In genomic region chr5:102306121-102306520, GRCh38 we compare ENCODE assay signal across 31 cellular contexts. TPM values are rescaled to one million over a fixed set of nuclear protein-coding genes. Genes with fewer than 3 reads are reported as not detected.
"Had no signal": no experiment of that assay in that cellular context is flagged by ENCODE, and none has a peak within 500 bp of the region (broad histone marks: within the 10 kb centered on the region; RNA-seq: fewer than 3 reads in every experiment).

No MANE protein-coding gene starts in this region.

- H3K27ac Mint-ChIP-seq: activated CD4-positive, alpha-beta T cell treated with anti-CD3 and anti-CD28 coated beads, Interleukin-2, amount 10 ng/mL, durations not matched to agents 24 days and 14 days; activated CD8-positive, alpha-beta T cell treated with anti-CD3 and anti-CD28 coated beads for 36 hours; activated naive CD4-positive, alpha-beta T cell treated with anti-CD3 and anti-CD28 coated beads, Interleukin-2, amount 50 U/mL, for 24 hours; activated naive CD8-positive, alpha-beta T cell treated with anti-CD3 and anti-CD28 coated beads, Interleukin-2, amount 10 ng/mL, durations not matched to agents 7 days and 5 days; activated T-helper 2 cell treated with anti-CD3 and anti-CD28 coated beads, Interferon-gamma antibody, Interleukin-2, Interleukin-4, amounts not matched to agents 10 μg/mL and 5 μg/mL and 100 μg/mL, durations not matched to agents 14 hours and 24 hours and 36 hours; T-cell; T-helper 17 cell had no signal

- H3K4me3 Mint-ChIP-seq: activated CD4-positive, alpha-beta T cell treated with anti-CD3 and anti-CD28 coated beads, Interleukin-2, amount 10 ng/mL, durations not matched to agents 24 days and 14 days; activated CD8-positive, alpha-beta T cell treated with anti-CD3 and anti-CD28 coated beads for 36 hours; activated naive CD4-positive, alpha-beta T cell treated with anti-CD3 and anti-CD28 coated beads, Interleukin-2, amount 50 U/mL, for 24 hours; activated naive CD8-positive, alpha-beta T cell treated with anti-CD3 and anti-CD28 coated beads, Interleukin-2, amount 10 ng/mL, durations not matched to agents 7 days and 5 days; T-cell; T-helper 17 cell had no signal

- DNase-seq: activated CD4-positive, alpha-beta T cell treated with anti-CD3 and anti-CD28 coated beads, Interleukin-2, amount 10 ng/mL, durations not matched to agents 24 days and 14 days; activated CD4-positive, alpha-beta T cell treated with anti-CD3 and anti-CD28 coated beads, Interleukin-2, amount 50 U/mL, for 4 hours; activated CD8-positive, alpha-beta T cell treated with anti-CD3 and anti-CD28 coated beads for 36 hours; activated gamma-delta T cell; activated naive CD4-positive, alpha-beta T cell treated with Interleukin-2 at 50 U/mL for 16 hours; activated naive CD8-positive, alpha-beta T cell treated with anti-CD3 and anti-CD28 coated beads, Interleukin-2, amount 10 ng/mL, durations not matched to agents 7 days and 5 days; activated T-cell treated with anti-CD3 and anti-CD28 coated beads, Interleukin-2, amount 50 U/mL, for 1 hour; amygdala; caudate nucleus; cerebellar nuclear complex; NCI-H1048; NCI-H1105 treated with DMSO at 0.1 percent for 48 hours; NCI-H1436; NCI-H1694; NCI-H1930; NCI-H2081 treated with DMSO at 0.1 percent for 48 hours; NCI-H510A; NCI-H526; NCI-H748 treated with DMSO at 0.1 percent for 48 hours; NK-92 treated with Interleukin-12 subunit alpha and Interleukin-12 subunit beta, amount 100 ng/mL, for 24 hours; SHP77; SJCRH30; T-cell; T-helper 17 cell; WERI-Rb-1 had no signal

- H3K27me3 ChIP-seq: ascending aorta, SJCRH30 had no signal

- H3K4me1 ChIP-seq: ascending aorta, SJCRH30 had no signal

- H3K27me3 Mint-ChIP-seq: activated CD8-positive, alpha-beta T cell treated with anti-CD3 and anti-CD28 coated beads for 36 hours; activated naive CD4-positive, alpha-beta T cell treated with anti-CD3 and anti-CD28 coated beads, Interleukin-2, amount 50 U/mL, for 24 hours; T-cell had no signal

- H3K9me3 Mint-ChIP-seq: activated CD4-positive, alpha-beta T cell treated with anti-CD3 and anti-CD28 coated beads, Interleukin-2, amount 10 ng/mL, durations not matched to agents 24 days and 14 days; activated CD8-positive, alpha-beta T cell treated with anti-CD3 and anti-CD28 coated beads for 36 hours; activated naive CD4-positive, alpha-beta T cell treated with anti-CD3 and anti-CD28 coated beads, Interleukin-2, amount 50 U/mL, for 24 hours; activated naive CD8-positive, alpha-beta T cell treated with anti-CD3 and anti-CD28 coated beads, Interleukin-2, amount 10 ng/mL, durations not matched to agents 7 days and 5 days; activated T-helper 2 cell treated with anti-CD3 and anti-CD28 coated beads, Interferon-gamma antibody, Interleukin-2, Interleukin-4, amounts not matched to agents 10 μg/mL and 5 μg/mL and 100 μg/mL, durations not matched to agents 14 hours and 24 hours and 36 hours; T-cell had no signal

- H3K4me3 ChIP-seq: ascending aorta, K562, SJCRH30, SK-N-MC had no signal

- H3K36me3 ChIP-seq: ascending aorta, SJCRH30, WERI-Rb-1 had no signal

- H3K4me1 Mint-ChIP-seq: activated CD4-positive, alpha-beta T cell treated with anti-CD3 and anti-CD28 coated beads, Interleukin-2, amount 10 ng/mL, durations not matched to agents 24 days and 14 days; activated naive CD4-positive, alpha-beta T cell treated with anti-CD3 and anti-CD28 coated beads, Interleukin-2, amount 50 U/mL, for 24 hours; activated naive CD8-positive, alpha-beta T cell treated with anti-CD3 and anti-CD28 coated beads, Interleukin-2, amount 10 ng/mL, durations not matched to agents 7 days and 5 days; T-cell; T-helper 17 cell had no signal

- H3K36me3 Mint-ChIP-seq: activated naive CD4-positive, alpha-beta T cell treated with anti-CD3 and anti-CD28 coated beads, Interleukin-2, amount 50 U/mL, for 24 hours; activated naive CD8-positive, alpha-beta T cell treated with anti-CD3 and anti-CD28 coated beads, Interleukin-2, amount 10 ng/mL, durations not matched to agents 7 days and 5 days; T-cell had no signal

- ATAC-seq: activated CD8-positive, alpha-beta T cell treated with anti-CD3 and anti-CD28 coated beads for 36 hours; K562; T-cell; T-helper 17 cell had no signal

- H3K9me3 ChIP-seq: ascending aorta, SJCRH30 had no signal

- H3K27ac ChIP-seq: ascending aorta, SJCRH30, SK-N-MC, WERI-Rb-1 had no signal

RNA-seq across cellular contexts. Expression of gene SLCO4C1, which starts 10.0 kb away (rescaled TPM):
- total RNA-seq: ascending aorta, MCF 10A, SJCRH30 had no signal
